9 cellular contexts compared by ENCODE assay signal in the genomic region with DNA sequence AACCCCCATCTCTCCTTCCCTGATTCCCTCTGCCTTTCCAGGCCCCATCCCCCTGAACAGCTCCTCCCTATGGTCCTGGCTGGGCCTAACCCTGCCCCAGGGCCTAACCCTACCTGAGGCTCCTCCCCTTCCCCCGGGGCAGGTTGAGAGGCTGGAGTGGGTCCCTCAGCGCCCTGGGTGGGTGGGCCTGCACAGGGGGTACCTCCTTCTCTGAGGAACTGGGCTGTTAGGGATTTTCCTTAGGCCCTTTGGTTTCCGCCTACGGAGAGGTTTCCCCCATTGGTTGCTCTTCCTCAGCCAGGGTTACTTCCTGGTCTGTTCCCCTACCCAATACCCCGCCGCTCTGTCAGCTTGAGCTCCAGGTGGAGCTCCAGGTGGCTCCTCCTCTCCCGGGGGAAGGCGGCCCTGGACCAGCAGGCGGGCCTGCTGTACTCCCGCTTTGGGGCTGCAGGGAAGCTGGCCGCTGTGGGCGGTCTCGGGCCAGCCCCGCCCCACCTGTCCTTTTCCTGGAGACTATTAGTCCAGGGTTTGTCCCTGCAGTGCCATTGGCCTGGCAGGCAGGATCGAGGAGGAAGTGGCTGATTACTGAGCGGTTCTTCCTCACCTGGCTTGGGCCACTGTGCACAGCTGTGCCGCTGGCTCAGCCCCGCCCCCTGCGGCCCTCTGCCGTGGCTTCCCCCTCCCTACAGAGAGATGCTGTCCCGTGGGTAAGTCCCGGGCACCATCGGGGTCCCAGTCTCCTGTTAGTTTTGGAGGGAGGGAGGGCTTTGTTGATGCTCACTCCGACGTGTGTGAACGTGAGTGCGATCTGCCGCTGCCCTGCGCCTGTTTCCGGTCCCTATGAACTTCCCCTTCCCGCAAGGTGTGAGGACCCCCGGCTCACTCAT. TPM values are rescaled to one million over a fixed set of nuclear protein-coding genes. Genes with fewer than 3 reads are reported as not detected.
A peak's percentile ranks its signal among the peaks of the same experiment; 100 is the strongest.
DNase-seq lines count a peak whose midpoint lies in the region; ATAC-seq and TF ChIP-seq lines count a peak whose summit lies in the region.
"Had no signal": no experiment of that assay in that cellular context is flagged by ENCODE, and none has a peak within 500 bp of the region (broad histone marks: within the 10 kb centered on the region; RNA-seq: fewer than 3 reads in every experiment).

No MANE protein-coding gene starts in this region.

- H3K9me3 ChIP-seq in DND-41 (ENCODE audit: insufficient read depth, low read length, severe bottlenecking) = no peaks in the 10 kb centered on the region
- no peaks in the 10 kb centered on the region for H3K9me3 ChIP-seq in iPS-20b (ENCODE audit: insufficient read depth, low read depth, low read length)

- DNase-seq in DND-41 = no peak
- DNase-seq in HFFc6 = no peak
- peak; percentile 93 for DNase-seq in NCI-H526 treated with DMSO at 0.1 percent for 48 hours (lab: John Stamatoyannopoulos, UW)
- peak; percentile 49 for DNase-seq in activated naive CD4-positive, alpha-beta T cell treated with anti-CD3 and anti-CD28 coated beads, Interleukin-2, amount 50 U/mL, for 16 hours
- DNase-seq in stimulated activated CD4-positive, alpha-beta T cell treated with anti-CD3 and anti-CD28 coated beads, Interleukin-4, amount 100 ng/mL, for 1 hour = peak; percentile 53
- no peak for DNase-seq in nucleus accumbens (lab: John Stamatoyannopoulos, UW)
- DNase-seq in amniotic stem cell (lab: John Stamatoyannopoulos, UW) = no peak

- H3K4me3 Mint-ChIP-seq in HFFc6 = peak overlapping the region; percentile 23

- ATAC-seq in DND-41 (ENCODE audit: insufficient read depth, low read depth) = no peak

- H3K4me3 ChIP-seq in DND-41 (ENCODE audit: low read depth in 1 of 2, low read length in 2 of 2) (no peak overlapping the region), iPS-20b (ENCODE audit: low read length) (peak overlapping the region; percentile 91)

- H3K4me1 ChIP-seq in DND-41 (ENCODE audit: insufficient read depth, low read length) (peaks cover 47% of the 10 kb centered on the region), iPS-20b (ENCODE audit: insufficient read depth, low read length) (peaks cover 17% of the 10 kb centered on the region)

- H4K20me1 ChIP-seq in DND-41 (ENCODE audit: insufficient read depth, low read length) = no peaks in the 10 kb centered on the region

- H3K9ac ChIP-seq in DND-41 (ENCODE audit: low read depth, low read length) = peak overlapping the region; percentile 8; the same call in 1 of the 2 replicates
- H3K9ac ChIP-seq in iPS-20b (ENCODE audit: low read depth, low read length) = peak overlapping the region; percentile 71; the same call in 1 of the 2 replicates

- peaks cover 11% of the 10 kb centered on the region for H3K36me3 Mint-ChIP-seq in HFFc6 (ENCODE audit: low read depth)

- no peak for TF ChIP-seq CTCF in DND-41 (IDR thresholded peaks at IDR 0.05; ENCODE audit: borderline replicate concordance, extremely low read depth, low read length, poor library complexity, severe bottlenecking)
- no peak for TF ChIP-seq CTCF in HFFc6 (IDR thresholded peaks at IDR 0.05)

- H3K9me3 Mint-ChIP-seq in HFFc6 = peaks cover 9% of the 10 kb centered on the region; the same call in 1 of the 2 replicates

- H3K4me2 ChIP-seq in DND-41 (ENCODE audit: insufficient read depth, low read length) = peak overlapping the region; percentile 94; the same call in 1 of the 2 replicates

- H3K27me3 ChIP-seq in DND-41 (ENCODE audit: insufficient read depth, low read length, poor library complexity) = no peaks in the 10 kb centered on the region
- H3K27me3 ChIP-seq in iPS-20b (ENCODE audit: insufficient read depth, low read length) = no peaks in the 10 kb centered on the region

- peaks cover 27% of the 10 kb centered on the region for H3K36me3 ChIP-seq in DND-41 (ENCODE audit: insufficient read depth, low read length)
- peaks cover 5% of the 10 kb centered on the region for H3K36me3 ChIP-seq in iPS-20b (ENCODE audit: insufficient read depth, low read depth, low read length)

- H3K4me1 Mint-ChIP-seq in HFFc6 (ENCODE audit: low read depth) = peaks cover 40% of the 10 kb centered on the region

- H3K27ac Mint-ChIP-seq in HFFc6 = no peak overlapping the region

- H3K27ac ChIP-seq in DND-41 (ENCODE audit: low read length) = peak overlapping the region; percentile 99; the same call in 1 of the 2 replicates
- peak overlapping the region; percentile 16 for H3K27ac ChIP-seq in iPS-20b (ENCODE audit: low read length)

- peaks cover 17% of the 10 kb centered on the region for H3K27me3 Mint-ChIP-seq in HFFc6 (ENCODE audit: insufficient read depth)

- H2AFZ ChIP-seq in DND-41 (ENCODE audit: low read depth, low read length) = no peak overlapping the region

- peaks cover 11% of the 10 kb centered on the region for H3K79me2 ChIP-seq in DND-41 (ENCODE audit: insufficient read depth, low read length)

RNA-seq across cellular contexts. Expression of a gene that starts 2.5 kb away (rescaled TPM):
- 100 to 1,000 TPM; 115 to 131 (median 123) TPM for total RNA-seq in HFFc6 (2021; fragmentation: NEBNext Ultra II Directional; extraction: Animal tissue kit (Norgen Biotek cat#: 25700))

RNA-seq across cellular contexts. Expression of a gene that starts 2.7 kb away (rescaled TPM):
- total RNA-seq in HFFc6 (2021; fragmentation: NEBNext Ultra II Directional; extraction: Animal tissue kit (Norgen Biotek cat#: 25700)) = not detected
- total RNA-seq: glomerular endothelial cell had no signal

RNA-seq across cellular contexts. Expression of a gene that starts 4.9 kb away (rescaled TPM):
- total RNA-seq in HFFc6 (2021; fragmentation: NEBNext Ultra II Directional; extraction: Animal tissue kit (Norgen Biotek cat#: 25700)) = not detected

RNA-seq across cellular contexts. Expression of a gene that starts 18.5 kb away (rescaled TPM):
- total RNA-seq in HFFc6 (2021; fragmentation: NEBNext Ultra II Directional; extraction: Animal tissue kit (Norgen Biotek cat#: 25700)) = 100 to 1,000 TPM in 4 of 6 experiments, 10 to 100 TPM in 2; 96.8 to 120 (median 107) TPM

RNA-seq across cellular contexts. Expression of a gene that starts 24.2 kb away (rescaled TPM):
- total RNA-seq in HFFc6 (2021; fragmentation: NEBNext Ultra II Directional; extraction: Animal tissue kit (Norgen Biotek cat#: 25700)) = 100 to 1,000 TPM; 160 to 198 (median 182) TPM

Comparison
In these comparisons a context has a peak if more than half of its experiments do, and no peak if none do; other contexts are left out.
1. DNase-seq: peak in NCI-H526 treated with DMSO at 0.1 percent for 48 hours (single experiment), activated naive CD4-positive, alpha-beta T cell treated with anti-CD3 and anti-CD28 coated beads, Interleukin-2, amount 50 U/mL, for 16 hours (single experiment) and stimulated activated CD4-positive, alpha-beta T cell treated with anti-CD3 and anti-CD28 coated beads, Interleukin-4, amount 100 ng/mL, for 1 hour (single experiment); none in DND-41 (single experiment), HFFc6 (single experiment), nucleus accumbens (0 of 56) and amniotic stem cell (single experiment).